In the genomic region with DNA sequence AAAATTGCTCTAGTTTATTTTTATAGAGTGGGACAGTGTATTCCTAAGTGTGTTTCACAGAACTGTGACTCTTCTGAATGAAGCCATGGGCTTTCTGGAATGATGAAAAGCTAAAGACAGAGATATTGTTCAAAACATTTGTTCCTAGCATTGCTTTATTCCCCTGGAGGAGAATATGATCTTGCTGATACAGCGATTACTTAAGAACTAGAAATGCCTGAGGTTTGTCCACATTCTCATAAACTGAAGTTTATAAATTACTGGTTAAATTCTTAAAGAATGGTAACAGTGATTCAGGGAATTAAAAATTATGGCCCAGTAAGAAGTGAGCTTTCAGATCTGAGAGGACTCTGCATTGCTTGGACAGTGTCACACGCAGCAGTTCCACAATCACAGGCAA, we compare ENCODE assay signal across 20 cellular contexts.
"Had no signal": no experiment of that assay in that cellular context is flagged by ENCODE, and none has a peak within 500 bp of the region (broad histone marks: within the 10 kb centered on the region; RNA-seq: fewer than 3 reads in every experiment).

No MANE protein-coding gene starts in this region.

- H3K27me3 ChIP-seq: foreskin keratinocyte, ovary, stomach, upper lobe of right lung had no signal

- H3K36me3 ChIP-seq: ovary, stomach, thoracic aorta, upper lobe of right lung had no signal

- H3K27ac ChIP-seq: foreskin keratinocyte, ovary, stomach, thoracic aorta, upper lobe of right lung had no signal

- DNase-seq: activated CD4-positive, alpha-beta memory T cell treated with anti-CD3 and anti-CD28 coated beads for 36 hours; activated CD4-positive, alpha-beta T cell treated with anti-CD3 and anti-CD28 coated beads for 4 hours; activated T-cell treated with anti-CD3 and anti-CD28 coated beads for 4 hours; caudate nucleus; endodermal cell; erythroblast; foreskin keratinocyte; glutamatergic neuron; hippocampal formation; left cardiac atrium; natural killer cell; ovary; stimulated activated CD4-positive, alpha-beta T cell treated with anti-CD3 and anti-CD28 coated beads, Interleukin-4, amount 100 ng/mL, for 1 hour; stomach; upper lobe of right lung had no signal

- H3K4me3 ChIP-seq: ovary, smooth muscle cell, stomach, thoracic aorta, upper lobe of right lung had no signal

- H3K4me1 ChIP-seq: foreskin keratinocyte, stomach, upper lobe of right lung had no signal

- H3K9me3 ChIP-seq: ovary, thoracic aorta, upper lobe of right lung had no signal

- H3K4me2 ChIP-seq: smooth muscle cell had no signal

- ATAC-seq: foreskin keratinocyte; left cardiac atrium; natural killer cell; sciatic nerve; stimulated activated effector memory CD8-positive, alpha-beta T cell treated with anti-CD3 and anti-CD28 coated beads, Interleukin-12 subunit alpha, Interleukin-12 subunit beta, amount 100 ng/mL, for 72 hours; upper lobe of right lung; WTC11 had no signal
